Comparison of ENCODE assay signal across 14 cellular contexts in genomic region chr1:169594391-169594790, GRCh38. TPM values are rescaled to one million over a fixed set of nuclear protein-coding genes. Genes with fewer than 3 reads are reported as not detected.
A peak's percentile ranks its signal among the peaks of the same experiment; 100 is the strongest.
DNase-seq lines count a peak whose midpoint lies in the region; ATAC-seq and TF ChIP-seq lines count a peak whose summit lies in the region.
"Had no signal": no experiment of that assay in that cellular context is flagged by ENCODE, and none has a peak within 500 bp of the region (broad histone marks: within the 10 kb centered on the region; RNA-seq: fewer than 3 reads in every experiment).

No MANE protein-coding gene starts in this region.

- no peak overlapping the region for H3K4me2 ChIP-seq in mesenchymal stem cell (ENCODE audit: low read length, poor library complexity, severe bottlenecking)

- H3K4me1 ChIP-seq in mesenchymal stem cell (ENCODE audit: control insufficient read depth, insufficient read depth, low read depth, low read length) = no peaks in the 10 kb centered on the region
- H3K4me1 ChIP-seq: transverse colon had no signal

- H3K36me3 Mint-ChIP-seq in natural killer cell treated with Interleukin-12 subunit alpha and Interleukin-12 subunit beta and Interleukin-15 and Interleukin-18, amount 100 ng/mL, for 72 hours = no peaks in the 10 kb centered on the region
- no peaks in the 10 kb centered on the region for H3K36me3 Mint-ChIP-seq in natural killer cell
- no peaks in the 10 kb centered on the region for H3K36me3 Mint-ChIP-seq in activated CD8-positive, alpha-beta T cell treated with anti-CD3 and anti-CD28 coated beads, Interleukin-2, amount 10 ng/mL, durations not matched to agents 7 days and 5 days (ENCODE audit: low read depth)
- no peaks in the 10 kb centered on the region for H3K36me3 Mint-ChIP-seq in stimulated activated naive CD8-positive, alpha-beta T cell treated with anti-CD3 and anti-CD28 coated beads, Interleukin-15, Interleukin-2, amounts not matched to agents 100 ng/mL and 50 ng/mL, for 24 hours (ENCODE audit: low read depth)
- H3K36me3 Mint-ChIP-seq: mesothelial cell of epicardium had no signal

- H2BK5ac ChIP-seq in mesenchymal stem cell (ENCODE audit: low read depth, low read length, poor library complexity, severe bottlenecking) = no peak overlapping the region

- no peak overlapping the region for H3K4me3 ChIP-seq in mesenchymal stem cell (ENCODE audit: insufficient read depth in 1 of 2, low read depth in 1 of 2, low read length in 2 of 2)
- H3K4me3 ChIP-seq: transverse colon had no signal

- H3K36me3 ChIP-seq in mesenchymal stem cell (ENCODE audit: control insufficient read depth in 1 of 2, insufficient read depth in 2 of 2, low read depth in 1 of 2, low read length in 2 of 2) = no peaks in the 10 kb centered on the region
- H3K36me3 ChIP-seq: transverse colon had no signal

- 60% methylated on average over 2 of the region's 3 CpGs for WGBS in mesenchymal stem cell

- H2BK12ac ChIP-seq in mesenchymal stem cell (ENCODE audit: low read length in 2 of 2) = no peak overlapping the region

- H3K4ac ChIP-seq in mesenchymal stem cell (ENCODE audit: low read depth in 1 of 2, low read length in 2 of 2) = no peak overlapping the region

- H3K18ac ChIP-seq in mesenchymal stem cell (ENCODE audit: low read depth in 1 of 2, low read length in 2 of 2) = no peak overlapping the region

- H3K9me3 Mint-ChIP-seq in natural killer cell treated with Interleukin-12 subunit alpha and Interleukin-12 subunit beta and Interleukin-15 and Interleukin-18, amount 100 ng/mL, for 72 hours = no peaks in the 10 kb centered on the region
- no peaks in the 10 kb centered on the region for H3K9me3 Mint-ChIP-seq in natural killer cell
- H3K9me3 Mint-ChIP-seq in activated CD8-positive, alpha-beta T cell treated with anti-CD3 and anti-CD28 coated beads, Interleukin-2, amount 10 ng/mL, durations not matched to agents 7 days and 5 days (ENCODE audit: insufficient read depth) = no peaks in the 10 kb centered on the region
- H3K9me3 Mint-ChIP-seq in stimulated activated naive CD8-positive, alpha-beta T cell treated with anti-CD3 and anti-CD28 coated beads, Interleukin-15, Interleukin-2, amounts not matched to agents 100 ng/mL and 50 ng/mL, for 24 hours = no peaks in the 10 kb centered on the region
- H3K9me3 Mint-ChIP-seq: mesothelial cell of epicardium had no signal

- intact Hi-C loops in natural killer cell (cut with micrococcal nuclease) = no loop called here

- H3K27me3 Mint-ChIP-seq in natural killer cell treated with Interleukin-12 subunit alpha and Interleukin-12 subunit beta and Interleukin-15 and Interleukin-18, amount 100 ng/mL, for 72 hours = peaks cover 11 to 20% of the 10 kb centered on the region in 2 donors
- H3K27me3 Mint-ChIP-seq in natural killer cell (ENCODE audit: low read depth in 2 of 2) = peaks cover 7 to 20% of the 10 kb centered on the region in 2 donors
- no peaks in the 10 kb centered on the region for H3K27me3 Mint-ChIP-seq in activated CD8-positive, alpha-beta T cell treated with anti-CD3 and anti-CD28 coated beads, Interleukin-2, amount 10 ng/mL, durations not matched to agents 7 days and 5 days (ENCODE audit: low read depth)
- H3K27me3 Mint-ChIP-seq in stimulated activated naive CD8-positive, alpha-beta T cell treated with anti-CD3 and anti-CD28 coated beads, Interleukin-15, Interleukin-2, amounts not matched to agents 100 ng/mL and 50 ng/mL, for 24 hours = no peaks in the 10 kb centered on the region

- no peaks in the 10 kb centered on the region for H3K9me3 ChIP-seq in mesenchymal stem cell (ENCODE audit: control insufficient read depth, low read length)
- H3K9me3 ChIP-seq: transverse colon had no signal

- no peak for DNase-seq in natural killer cell treated with Interleukin-12 subunit alpha and Interleukin-12 subunit beta and Interleukin-15 and Interleukin-18, amount 100 ng/mL, for 72 hours (ENCODE audit: low spot score)
- DNase-seq in natural killer cell = no peak
- no peak for DNase-seq in activated CD8-positive, alpha-beta T cell treated with anti-CD3 and anti-CD28 coated beads, Interleukin-2, amount 10 ng/mL, durations not matched to agents 7 days and 5 days
- DNase-seq in globus pallidus (ENCODE audit: low spot score) = no peak
- no peak for DNase-seq in mesenchymal stem cell
- DNase-seq: caudate nucleus, NCI-H2029, transverse colon had no signal

- TF ChIP-seq CTCF in natural killer cell (IDR thresholded peaks at IDR 0.05) = no peak

- no peak overlapping the region for H3K9ac ChIP-seq in mesenchymal stem cell (ENCODE audit: low read length)

- H4K91ac ChIP-seq in mesenchymal stem cell (ENCODE audit: low read length) = no peak overlapping the region

- H3K27ac Mint-ChIP-seq in natural killer cell treated with Interleukin-12 subunit alpha and Interleukin-12 subunit beta and Interleukin-15 and Interleukin-18, amount 100 ng/mL, for 72 hours = peak overlapping the region in 1 of 2 donors; percentile 4
- H3K27ac Mint-ChIP-seq in natural killer cell = no peak overlapping the region
- no peak overlapping the region for H3K27ac Mint-ChIP-seq in activated CD8-positive, alpha-beta T cell treated with anti-CD3 and anti-CD28 coated beads, Interleukin-2, amount 10 ng/mL, durations not matched to agents 7 days and 5 days
- peak overlapping the region; percentile 86 for H3K27ac Mint-ChIP-seq in stimulated activated naive CD8-positive, alpha-beta T cell treated with anti-CD3 and anti-CD28 coated beads, Interleukin-15, Interleukin-2, amounts not matched to agents 100 ng/mL and 50 ng/mL, for 24 hours
- H3K27ac Mint-ChIP-seq: mesothelial cell of epicardium had no signal

- no peak overlapping the region for H3K14ac ChIP-seq in mesenchymal stem cell (ENCODE audit: low read length in 2 of 2)

- H3K27ac ChIP-seq in mesenchymal stem cell (ENCODE audit: low read length, poor library complexity, severe bottlenecking) = no peak overlapping the region
- H3K27ac ChIP-seq: epithelial cell of prostate, transverse colon had no signal

- CTCF ChIA-PET in activated CD8-positive, alpha-beta T cell treated with anti-CD3 and anti-CD28 coated beads, Interleukin-2, amount 10 ng/mL, durations not matched to agents 7 days and 5 days (lab: Charles Lee) = interaction anchor here (1.1 to 3.3 kb wide), 5 partner anchors 8 to 118 kb away, joined by 3 to 28 read pairs (median 5); partner anchors contain the start of gene F5

- H3K79me1 ChIP-seq in mesenchymal stem cell (replicated peaks; ENCODE audit: low read length, poor library complexity, severe bottlenecking) = no peaks in the 10 kb centered on the region

- no peak overlapping the region for H3K23ac ChIP-seq in mesenchymal stem cell (ENCODE audit: low read length in 2 of 2)

- H2BK120ac ChIP-seq in mesenchymal stem cell (ENCODE audit: low read depth, low read length) = no peak overlapping the region

- peak overlapping the region; percentile 11 for H3K4me3 Mint-ChIP-seq in natural killer cell treated with Interleukin-12 subunit alpha and Interleukin-12 subunit beta and Interleukin-15 and Interleukin-18, amount 100 ng/mL, for 72 hours
- H3K4me3 Mint-ChIP-seq in natural killer cell = no peak overlapping the region
- no peak overlapping the region for H3K4me3 Mint-ChIP-seq in activated CD8-positive, alpha-beta T cell treated with anti-CD3 and anti-CD28 coated beads, Interleukin-2, amount 10 ng/mL, durations not matched to agents 7 days and 5 days
- H3K4me3 Mint-ChIP-seq in stimulated activated naive CD8-positive, alpha-beta T cell treated with anti-CD3 and anti-CD28 coated beads, Interleukin-15, Interleukin-2, amounts not matched to agents 100 ng/mL and 50 ng/mL, for 24 hours = peak overlapping the region; percentile 70
- H3K4me3 Mint-ChIP-seq: mesothelial cell of epicardium had no signal

- H2AK5ac ChIP-seq in mesenchymal stem cell (ENCODE audit: low read length, severe bottlenecking) = no peak overlapping the region

- H4K8ac ChIP-seq in mesenchymal stem cell (ENCODE audit: low read length) = no peak overlapping the region

- H2BK15ac ChIP-seq in mesenchymal stem cell (ENCODE audit: low read depth, poor library complexity, severe bottlenecking) = no peak overlapping the region

- POLR2A ChIA-PET in activated CD8-positive, alpha-beta T cell treated with anti-CD3 and anti-CD28 coated beads, Interleukin-2, amount 10 ng/mL, durations not matched to agents 7 days and 5 days (lab: Charles Lee) = no interaction called here

- peak in 1 of 2 donors; percentile 54 for ATAC-seq in natural killer cell treated with Interleukin-12 subunit alpha and Interleukin-12 subunit beta and Interleukin-15 and Interleukin-18, amount 100 ng/mL, for 72 hours
- ATAC-seq in natural killer cell = no peak
- ATAC-seq in HG02610 (IDR thresholded peaks at IDR 0.05; ENCODE audit: unreplicated experiment) = peak; percentile 88
- ATAC-seq in activated CD8-positive, alpha-beta T cell treated with anti-CD3 and anti-CD28 coated beads, Interleukin-2, amount 10 ng/mL, durations not matched to agents 7 days and 5 days = peak; percentile 44
- no peak for ATAC-seq in HG03280 (IDR thresholded peaks at IDR 0.05; ENCODE audit: unreplicated experiment)

- peaks cover 7 to 25% of the 10 kb centered on the region in 2 experiments for H3K27me3 ChIP-seq in mesenchymal stem cell (ENCODE audit: control insufficient read depth in 1 of 2, insufficient read depth in 1 of 2, low read length in 2 of 2)
- H3K27me3 ChIP-seq: transverse colon had no signal

- no peak overlapping the region for H2AFZ ChIP-seq in mesenchymal stem cell (ENCODE audit: low read depth, low read length)

- peaks cover 8 to 13% of the 10 kb centered on the region in 2 donors for H3K4me1 Mint-ChIP-seq in natural killer cell treated with Interleukin-12 subunit alpha and Interleukin-12 subunit beta and Interleukin-15 and Interleukin-18, amount 100 ng/mL, for 72 hours (ENCODE audit: low read depth in 2 of 2)
- no peaks in the 10 kb centered on the region for H3K4me1 Mint-ChIP-seq in natural killer cell
- H3K4me1 Mint-ChIP-seq in activated CD8-positive, alpha-beta T cell treated with anti-CD3 and anti-CD28 coated beads, Interleukin-2, amount 10 ng/mL, durations not matched to agents 7 days and 5 days (ENCODE audit: low read depth) = peaks cover 18% of the 10 kb centered on the region
- H3K4me1 Mint-ChIP-seq in stimulated activated naive CD8-positive, alpha-beta T cell treated with anti-CD3 and anti-CD28 coated beads, Interleukin-15, Interleukin-2, amounts not matched to agents 100 ng/mL and 50 ng/mL, for 24 hours (ENCODE audit: low read depth) = peaks cover 77% of the 10 kb centered on the region
- H3K4me1 Mint-ChIP-seq: mesothelial cell of epicardium had no signal

RNA-seq across cellular contexts. Expression of gene F5, which starts 8.1 kb away (rescaled TPM):
- under 1 TPM; 0.47 to 0.55 TPM for total RNA-seq in natural killer cell treated with Interleukin-12 subunit alpha and Interleukin-12 subunit beta and Interleukin-15 and Interleukin-18, amount 100 ng/mL, for 72 hours
- total RNA-seq in natural killer cell = 1 to 10 TPM in 1 of 3 donors, under 1 TPM in 2; 0.02 to 1.7 (median 0.45) TPM
- 1 to 10 TPM; 1.4 to 1.6 TPM for total RNA-seq in activated CD8-positive, alpha-beta T cell treated with anti-CD3 and anti-CD28 coated beads, Interleukin-2, amount 10 ng/mL, durations not matched to agents 7 days and 5 days
- polyA plus RNA-seq in mesenchymal stem cell (2013, experiment 1 of 2) = not detected
- polyA plus RNA-seq in mesenchymal stem cell (2013, experiment 2 of 2) = not detected
- total RNA-seq: Daoy had no signal

RNA-seq across cellular contexts. Expression of gene SELP, which starts 35.5 kb away (rescaled TPM):
- total RNA-seq in natural killer cell treated with Interleukin-12 subunit alpha and Interleukin-12 subunit beta and Interleukin-15 and Interleukin-18, amount 100 ng/mL, for 72 hours = not detected
- 1 to 10 TPM; 1.5 to 5.4 (median 2.5) TPM for total RNA-seq in natural killer cell
- under 1 TPM in 1 of 2 experiments, not detected in 1; 0.13 TPM for total RNA-seq in activated CD8-positive, alpha-beta T cell treated with anti-CD3 and anti-CD28 coated beads, Interleukin-2, amount 10 ng/mL, durations not matched to agents 7 days and 5 days
- polyA plus RNA-seq in mesenchymal stem cell (2013, experiment 1 of 2) = 9.2 TPM
- 9.6 TPM for polyA plus RNA-seq in mesenchymal stem cell (2013, experiment 2 of 2)
- total RNA-seq: Daoy had no signal

Comparison
In these comparisons a context has a peak if more than half of its experiments do, and no peak if none do; other contexts are left out.
1. H3K4me3 Mint-ChIP-seq: peak in natural killer cell treated with Interleukin-12 subunit alpha and Interleukin-12 subunit beta and Interleukin-15 and Interleukin-18, amount 100 ng/mL, for 72 hours (single experiment) and stimulated activated naive CD8-positive, alpha-beta T cell treated with anti-CD3 and anti-CD28 coated beads, Interleukin-15, Interleukin-2, amounts not matched to agents 100 ng/mL and 50 ng/mL, for 24 hours (single experiment); none in natural killer cell (single experiment) and activated CD8-positive, alpha-beta T cell treated with anti-CD3 and anti-CD28 coated beads, Interleukin-2, amount 10 ng/mL, durations not matched to agents 7 days and 5 days (single experiment).
2. ATAC-seq: peak in HG02610 (single experiment) and activated CD8-positive, alpha-beta T cell treated with anti-CD3 and anti-CD28 coated beads, Interleukin-2, amount 10 ng/mL, durations not matched to agents 7 days and 5 days (single experiment); none in natural killer cell (0 of 3) and HG03280 (single experiment).